In the genomic region with DNA sequence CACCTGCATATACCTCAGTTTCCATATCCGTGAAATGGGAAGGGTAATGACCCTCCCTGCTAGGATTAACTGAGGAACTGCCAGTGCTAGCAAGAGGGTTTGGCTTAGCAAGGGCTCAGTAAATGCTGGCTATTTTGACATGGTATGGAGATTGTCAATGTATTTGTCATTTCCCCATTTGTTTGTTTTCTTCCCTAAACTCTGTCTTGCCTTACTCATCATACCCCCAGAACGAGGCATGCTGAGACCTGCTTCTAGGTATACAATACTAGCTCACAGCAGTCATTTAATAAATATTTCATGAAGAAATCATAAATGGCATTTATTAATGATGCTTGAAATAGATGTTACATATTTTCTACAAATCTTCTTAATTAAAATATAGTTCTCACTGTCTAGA, we compare ENCODE assay signal across 16 cellular contexts.
DNase-seq lines count a peak whose midpoint lies in the region; ATAC-seq and TF ChIP-seq lines count a peak whose summit lies in the region.
"Had no signal": no experiment of that assay in that cellular context is flagged by ENCODE, and none has a peak within 500 bp of the region (broad histone marks: within the 10 kb centered on the region; RNA-seq: fewer than 3 reads in every experiment).

No MANE protein-coding gene starts in this region.

- no peaks in the 10 kb centered on the region for H3K79me2 ChIP-seq in MM.1S (ENCODE audit: low read length)

- no peaks in the 10 kb centered on the region for H3K36me3 ChIP-seq in naive thymus-derived CD4-positive, alpha-beta T cell (ENCODE audit: control insufficient read depth in 2 of 3, insufficient read depth in 3 of 3, low read length in 3 of 3)
- H3K36me3 ChIP-seq in MM.1S (replicated peaks; ENCODE audit: insufficient read depth, low read length): no peaks in the 10 kb centered on the region

- no peaks in the 10 kb centered on the region for H3K27me3 Mint-ChIP-seq in activated CD4-positive, alpha-beta T cell treated with anti-CD3 and anti-CD28 coated beads, Interleukin-2, amount 10 ng/mL, durations not matched to agents 24 days and 14 days
- H3K27me3 Mint-ChIP-seq in T-helper 17 cell: no peaks in the 10 kb centered on the region
- H3K27me3 Mint-ChIP-seq in naive thymus-derived CD4-positive, alpha-beta T cell: no peaks in the 10 kb centered on the region
- H3K27me3 Mint-ChIP-seq: CD8-positive, alpha-beta memory T cell had no signal

- H3K9me3 ChIP-seq in T-helper 17 cell (ENCODE audit: control insufficient read depth, low read length, poor library complexity, severe bottlenecking) (no peaks in the 10 kb centered on the region), MM.1S (replicated peaks; ENCODE audit: insufficient read depth, low read length) (no peaks in the 10 kb centered on the region)
- H3K9me3 ChIP-seq in naive thymus-derived CD4-positive, alpha-beta T cell (ENCODE audit: control insufficient read depth in 2 of 3, low read length in 3 of 3): no peaks in the 10 kb centered on the region

- no peaks in the 10 kb centered on the region for H3K4me1 ChIP-seq in naive thymus-derived CD4-positive, alpha-beta T cell (ENCODE audit: control insufficient read depth in 2 of 2, insufficient read depth in 2 of 2, low read length in 2 of 2)
- no peaks in the 10 kb centered on the region for H3K4me1 ChIP-seq in MM.1S (ENCODE audit: low read length)
- H3K4me1 ChIP-seq: Caco-2 had no signal

- no peak for ATAC-seq in T-helper 17 cell
- peak; percentile 51 for ATAC-seq in naive thymus-derived CD4-positive, alpha-beta T cell
- ATAC-seq: GM23338 had no signal

- no peak overlapping the region for H2AFZ ChIP-seq in MM.1S (ENCODE audit: low read length)
- H2AFZ ChIP-seq: GM23338 had no signal

- peaks cover 21% of the 10 kb centered on the region for H3K9me3 Mint-ChIP-seq in activated CD4-positive, alpha-beta T cell treated with anti-CD3 and anti-CD28 coated beads, Interleukin-2, amount 10 ng/mL, durations not matched to agents 24 days and 14 days
- peaks cover 0 to 20% (median 8%) of the 10 kb centered on the region in 11 donors for H3K9me3 Mint-ChIP-seq in naive thymus-derived CD4-positive, alpha-beta T cell

- no peaks in the 10 kb centered on the region for H3K27me3 ChIP-seq in naive thymus-derived CD4-positive, alpha-beta T cell (ENCODE audit: control insufficient read depth in 2 of 2, insufficient read depth in 2 of 2, low read length in 2 of 2)
- no peaks in the 10 kb centered on the region for H3K27me3 ChIP-seq in MM.1S (replicated peaks; ENCODE audit: insufficient read depth, low read length)

- H3K27ac ChIP-seq in naive thymus-derived CD4-positive, alpha-beta T cell (ENCODE audit: low read depth, low read length): no peak overlapping the region
- no peak overlapping the region for H3K27ac ChIP-seq in MM.1S (ENCODE audit: low read length)
- H3K27ac ChIP-seq: 22Rv1 had no signal

- intact Hi-C loops in activated CD4-positive, alpha-beta T cell treated with anti-CD3 and anti-CD28 coated beads, Interleukin-2, amount 10 ng/mL, durations not matched to agents 24 days and 14 days (cut with micrococcal nuclease): no loop called here
- intact Hi-C loops in naive thymus-derived CD4-positive, alpha-beta T cell (cut with micrococcal nuclease): no loop called here

- H3F3A ChIP-seq in MM.1S (ENCODE audit: insufficient read depth, low read length): no peaks in the 10 kb centered on the region

- CTCF ChIA-PET in naive thymus-derived CD4-positive, alpha-beta T cell (lab: Charles Lee): no interaction called here

- H4K20me1 ChIP-seq in MM.1S (ENCODE audit: insufficient read depth, low read length): no peaks in the 10 kb centered on the region

- H3K4me3 Mint-ChIP-seq in activated CD4-positive, alpha-beta T cell treated with anti-CD3 and anti-CD28 coated beads, Interleukin-2, amount 10 ng/mL, durations not matched to agents 24 days and 14 days: no peak overlapping the region
- no peak overlapping the region for H3K4me3 Mint-ChIP-seq in T-helper 17 cell
- H3K4me3 Mint-ChIP-seq in naive thymus-derived CD4-positive, alpha-beta T cell: no peak overlapping the region
- H3K4me3 Mint-ChIP-seq: CD14-positive monocyte; CD8-positive, alpha-beta memory T cell; GM23338 had no signal

- no peak overlapping the region for H3K4me2 ChIP-seq in MM.1S (ENCODE audit: low read depth, low read length)
- H3K4me2 ChIP-seq: GM23338 had no signal

- POLR2A ChIA-PET in naive thymus-derived CD4-positive, alpha-beta T cell (lab: Charles Lee): no interaction called here

- H3K36me3 Mint-ChIP-seq in activated CD4-positive, alpha-beta T cell treated with anti-CD3 and anti-CD28 coated beads, Interleukin-2, amount 10 ng/mL, durations not matched to agents 24 days and 14 days (ENCODE audit: low read depth): peaks cover 42% of the 10 kb centered on the region
- H3K36me3 Mint-ChIP-seq in T-helper 17 cell (ENCODE audit: low read depth): peaks cover 7% of the 10 kb centered on the region
- peaks cover 0 to 53% (median 16%) of the 10 kb centered on the region in 5 donors for H3K36me3 Mint-ChIP-seq in naive thymus-derived CD4-positive, alpha-beta T cell

- no peak overlapping the region for H3K4me3 ChIP-seq in epithelial cell of esophagus (ENCODE audit: low read length)
- H3K4me3 ChIP-seq in naive thymus-derived CD4-positive, alpha-beta T cell (ENCODE audit: low read length): no peak overlapping the region
- H3K4me3 ChIP-seq in MM.1S (ENCODE audit: low read length): no peak overlapping the region
- H3K4me3 ChIP-seq: GM23338 had no signal

- peak; percentile 29 for DNase-seq in activated CD4-positive, alpha-beta T cell treated with anti-CD3 and anti-CD28 coated beads, Interleukin-2, amount 10 ng/mL, durations not matched to agents 24 days and 14 days
- no peak for DNase-seq in activated CD4-positive, alpha-beta T cell treated with anti-CD3 and anti-CD28 coated beads for 48 hours
- no peak for DNase-seq in T-helper 17 cell
- DNase-seq in epithelial cell of esophagus (ENCODE audit: low read depth): peak; percentile 66
- DNase-seq in naive thymus-derived CD4-positive, alpha-beta T cell: no peak
- no peak for DNase-seq in OCI-M2 (lab: John Stamatoyannopoulos, UW; ENCODE audit: unreplicated experiment)
- DNase-seq in NCI-H1694 (lab: John Stamatoyannopoulos, UW): no peak
- no peak for DNase-seq in MM.1S
- DNase-seq: Caco-2; CD8-positive, alpha-beta memory T cell; DND-41; GDM1; H7 had no signal

- no peak overlapping the region for H3K9ac ChIP-seq in MM.1S (ENCODE audit: low read length)

- TF ChIP-seq CTCF in epithelial cell of esophagus (IDR thresholded peaks at IDR 0.05; ENCODE audit: insufficient read depth, low read depth, low read length, missing control alignments) (no peak), MM.1S (IDR thresholded peaks at IDR 0.05; ENCODE audit: low read length) (no peak)

- no peak overlapping the region for H3K27ac Mint-ChIP-seq in activated CD4-positive, alpha-beta T cell treated with anti-CD3 and anti-CD28 coated beads, Interleukin-2, amount 10 ng/mL, durations not matched to agents 24 days and 14 days
- peak overlapping the region; percentile 67 for H3K27ac Mint-ChIP-seq in T-helper 17 cell
- H3K27ac Mint-ChIP-seq in naive thymus-derived CD4-positive, alpha-beta T cell: no peak overlapping the region
- H3K27ac Mint-ChIP-seq: CD14-positive monocyte, GM23338 had no signal

- H3K9me2 ChIP-seq in MM.1S (replicated peaks; ENCODE audit: insufficient read depth, low read length): no peaks in the 10 kb centered on the region

- peaks cover 10% of the 10 kb centered on the region for H3K4me1 Mint-ChIP-seq in activated CD4-positive, alpha-beta T cell treated with anti-CD3 and anti-CD28 coated beads, Interleukin-2, amount 10 ng/mL, durations not matched to agents 24 days and 14 days
- no peaks in the 10 kb centered on the region for H3K4me1 Mint-ChIP-seq in T-helper 17 cell
- H3K4me1 Mint-ChIP-seq in naive thymus-derived CD4-positive, alpha-beta T cell: peaks cover under 1 to 17% (median 5%) of the 10 kb centered on the region in 7 donors

Comparison
In these comparisons a context has a peak if more than half of its experiments do, and no peak if none do; other contexts are left out.
1. DNase-seq: peak in activated CD4-positive, alpha-beta T cell treated with anti-CD3 and anti-CD28 coated beads, Interleukin-2, amount 10 ng/mL, durations not matched to agents 24 days and 14 days (single experiment) and epithelial cell of esophagus (single experiment); none in activated CD4-positive, alpha-beta T cell treated with anti-CD3 and anti-CD28 coated beads for 48 hours (single experiment), T-helper 17 cell (0 of 3), naive thymus-derived CD4-positive, alpha-beta T cell (0 of 9), OCI-M2 (single experiment), NCI-H1694 (single experiment) and MM.1S (single experiment).